In genomic region chr2:16506366-16506765, GRCh38 we compare ENCODE assay signal across 24 cellular contexts.
A peak's percentile ranks its signal among the peaks of the same experiment; 100 is the strongest.
DNase-seq lines count a peak whose midpoint lies in the region; ATAC-seq, FAIRE-seq and TF ChIP-seq lines count a peak whose summit lies in the region.
"Had no signal": no experiment of that assay in that cellular context is flagged by ENCODE, and none has a peak within 500 bp of the region (broad histone marks: within the 10 kb centered on the region; RNA-seq: fewer than 3 reads in every experiment).

No MANE protein-coding gene starts in this region.

- H3F3A ChIP-seq in PC-3 (ENCODE audit: low read length, unreplicated experiment) = no peaks in the 10 kb centered on the region

- WGBS in K562 (ENCODE audit: insufficient coverage, low coverage, missing lambda C conversion rate) = 0% methylated on average over 2 of the region's 2 CpGs

- POLR2A ChIA-PET in K562 (lab: Yijun Ruan, JAX) = no interaction called here
- POLR2A ChIA-PET in PC-3 (lab: Charles Lee; ENCODE audit: unreplicated experiment) = no interaction called here

- peaks cover 0 to 9% of the 10 kb centered on the region in 2 experiments; a peak in 1 of 5 replicates for H3K4me1 ChIP-seq in K562 (replicated peaks in 1 of 2; ENCODE audit: control insufficient read depth in 2 of 2, insufficient read depth in 2 of 2, low read length in 2 of 2)
- no peaks in the 10 kb centered on the region for H3K4me1 ChIP-seq in PC-3 (ENCODE audit: insufficient read depth, low read length)
- H3K4me1 ChIP-seq: breast epithelium, prostate gland had no signal

- H4K20me1 ChIP-seq in K562 (replicated peaks; ENCODE audit: control insufficient read depth, insufficient read depth, low read length) = no peaks in the 10 kb centered on the region; the same call in 1 of the 2 replicates
- no peaks in the 10 kb centered on the region for H4K20me1 ChIP-seq in PC-3 (ENCODE audit: low read length)

- TF ChIP-seq CTCF in K562 (IDR thresholded peaks at IDR 0.05 in 2 of 3, conservative IDR thresholded peaks at IDR 0.05 in 1 of 3; ENCODE audit: insufficient read depth in 2 of 3, low read depth in 1 of 3, low read length in 3 of 3) (no peak), PC-3 (conservative IDR thresholded peaks at IDR 0.05; ENCODE audit: low read depth, low read length) (no peak)

- H3K9ac ChIP-seq in K562 (ENCODE audit: insufficient read depth in 1 of 2, low read depth in 2 of 2, low read length in 2 of 2) = no peak overlapping the region
- H3K9ac ChIP-seq in PC-3 (ENCODE audit: low read length) = no peak overlapping the region

- TF ChIP-seq POLR2A in K562 (conservative IDR thresholded peaks at IDR 0.05) = no peak

- no TSS peak for BruUV-seq in K562 (replicated peaks; lab: Mats Ljungman, UMichigan)
- BruUV-seq in PC-3 (replicated peaks; lab: Mats Ljungman, UMichigan) = no TSS peak

- H2AFZ ChIP-seq in K562 (ENCODE audit: low read depth, low read length) = no peak overlapping the region
- H2AFZ ChIP-seq in PC-3 (ENCODE audit: low read length) = no peak overlapping the region

- no peak overlapping the region for H3K27ac ChIP-seq in K562 (ENCODE audit: extremely low read depth, low read depth, low read length)
- H3K27ac ChIP-seq in PC-3 (ENCODE audit: low read length) = no peak overlapping the region
- H3K27ac ChIP-seq: breast epithelium, prostate gland had no signal

- H3K9me3 ChIP-seq in K562 (replicated peaks; ENCODE audit: control insufficient read depth, insufficient read depth, low read depth, low read length) (no peaks in the 10 kb centered on the region), PC-3 (ENCODE audit: low read length) (no peaks in the 10 kb centered on the region)
- H3K9me3 ChIP-seq: breast epithelium, prostate gland had no signal

- TF ChIP-seq EP300 in K562 (IDR thresholded peaks at IDR 0.05; ENCODE audit: low read length) = no peak

- H3K27me3 ChIP-seq in K562 (ENCODE audit: control insufficient read depth in 2 of 2, insufficient read depth in 2 of 2, low read length in 2 of 2) = peaks cover 7 to 22% of the 10 kb centered on the region in 2 experiments; a peak in 3 of 5 replicates
- H3K27me3 ChIP-seq in PC-3 (ENCODE audit: low read length) = peaks cover 28% of the 10 kb centered on the region

- FAIRE-seq in K562 (lab: Jason Lieb, UNC) = no peak
- FAIRE-seq: kidney had no signal

- no peaks in the 10 kb centered on the region for H3K9me1 ChIP-seq in K562 (ENCODE audit: control insufficient read depth, insufficient read depth, low read length)

- H3K79me2 ChIP-seq in K562 (ENCODE audit: control insufficient read depth, insufficient read depth, low read length) (no peaks in the 10 kb centered on the region), PC-3 (ENCODE audit: low read length) (no peaks in the 10 kb centered on the region)

- no peaks in the 10 kb centered on the region for H3K9me2 ChIP-seq in PC-3 (replicated peaks; ENCODE audit: low read length)

- intact Hi-C loops in K562 (cut with micrococcal nuclease) = loop anchor here (5.0 kb wide), 1 partner anchor 569 kb away; no protein-coding TSS in a partner anchor
- intact Hi-C loops in PC-3 (cut with micrococcal nuclease) = no loop called here

- no peak overlapping the region for H3K4me3 ChIP-seq in K562
- no peak overlapping the region for H3K4me3 ChIP-seq in PC-3 (ENCODE audit: low read length)
- H3K4me3 ChIP-seq: breast epithelium, prostate gland had no signal

- no peak for TF ChIP-seq RAD21 in K562 (CRISPR knock-in tag; conservative IDR thresholded peaks at IDR 0.05 in 1 of 2, IDR thresholded peaks at IDR 0.05 in 1 of 2)

- peak; percentile 61; the same call in 1 of the 3 replicates for ATAC-seq in K562
- no peak for ATAC-seq in GM21825 (IDR thresholded peaks at IDR 0.05; ENCODE audit: unreplicated experiment)
- no peak for ATAC-seq in PC-3
- ATAC-seq: activated CD8-positive, alpha-beta T cell treated with anti-CD3 and anti-CD28 coated beads, Interleukin-2, amount 10 ng/mL, durations not matched to agents 7 days and 5 days; activated naive CD4-positive, alpha-beta T cell treated with anti-CD3 and anti-CD28 coated beads, Interleukin-2, amount 50 U/mL, for 72 hours had no signal

- in situ Hi-C loops in K562 (cut with MboI) = no loop called here

- H3K36me3 ChIP-seq in K562 (ENCODE audit: control insufficient read depth, insufficient read depth, low read length) = no peaks in the 10 kb centered on the region
- no peaks in the 10 kb centered on the region for H3K36me3 ChIP-seq in PC-3 (ENCODE audit: low read depth, low read length)
- H3K36me3 ChIP-seq: breast epithelium, prostate gland had no signal

- DNase-seq in NCI-H2196 (lab: John Stamatoyannopoulos, UW; ENCODE audit: unreplicated experiment) (peak; percentile 4), NCI-H2196 treated with DMSO at 0.1 percent for 48 hours (lab: John Stamatoyannopoulos, UW; ENCODE audit: unreplicated experiment) (no peak), DMS53 (lab: John Stamatoyannopoulos, UW) (peak; percentile 89), K562 (ENCODE audit: extremely low read depth in 1 of 4, low spot score in 3 of 4) (peak in 1 of 4 experiments; percentile 5), mucosa of gallbladder (ENCODE audit: low spot score) (peak; percentile 77), NCI-H128 (lab: John Stamatoyannopoulos, UW; ENCODE audit: unreplicated experiment) (no peak), PC-3 (no peak)
- DNase-seq: activated CD4-positive, alpha-beta T cell treated with anti-CD3 and anti-CD28 coated beads for 1 hour; activated CD8-positive, alpha-beta T cell treated with anti-CD3 and anti-CD28 coated beads, Interleukin-2, amount 10 ng/mL, durations not matched to agents 7 days and 5 days; CD4-positive, alpha-beta T cell; DMS79; GDM1; GOT3; kidney; mesendoderm; naive B cell; NCI-H1417; NCI-H69; stimulated activated naive CD4-positive, alpha-beta T cell treated with Interleukin-2 at 50 U/mL for 16 hours; T-helper 2 cell had no signal

- H3K4me2 ChIP-seq in K562 (ENCODE audit: insufficient read depth, low read length) (no peak overlapping the region), PC-3 (ENCODE audit: low read length) (no peak overlapping the region)

- CTCF ChIA-PET in K562 (lab: Yijun Ruan, JAX; ENCODE audit: low intra/inter-chr PET ratio) = no interaction called here
- CTCF ChIA-PET in PC-3 (lab: Charles Lee) = no interaction called here

TF ChIP-seq in K562, 482 proteins besides CTCF, POLR2A, EP300 and RAD21:
- no peak for TF ChIP-seq SPI1 (IDR thresholded peaks at IDR 0.05; ENCODE audit: borderline replicate concordance, low read depth, low read length)
- TF ChIP-seq SMARCB1 (IDR thresholded peaks at IDR 0.05; ENCODE audit: insufficient read length, low read depth) = no peak
- TF ChIP-seq ZNF717 (CRISPR knock-in tag; IDR thresholded peaks at IDR 0.05) = no peak
TF ChIP-seq in K562: peak in this region for 0.

Comparison
In these comparisons a context has a peak if more than half of its experiments do, and no peak if none do; other contexts are left out.
1. DNase-seq: peak in NCI-H2196 (single experiment), DMS53 (single experiment) and mucosa of gallbladder (single experiment); none in NCI-H2196 treated with DMSO at 0.1 percent for 48 hours (single experiment), NCI-H128 (single experiment) and PC-3 (single experiment).